In the genomic region with DNA sequence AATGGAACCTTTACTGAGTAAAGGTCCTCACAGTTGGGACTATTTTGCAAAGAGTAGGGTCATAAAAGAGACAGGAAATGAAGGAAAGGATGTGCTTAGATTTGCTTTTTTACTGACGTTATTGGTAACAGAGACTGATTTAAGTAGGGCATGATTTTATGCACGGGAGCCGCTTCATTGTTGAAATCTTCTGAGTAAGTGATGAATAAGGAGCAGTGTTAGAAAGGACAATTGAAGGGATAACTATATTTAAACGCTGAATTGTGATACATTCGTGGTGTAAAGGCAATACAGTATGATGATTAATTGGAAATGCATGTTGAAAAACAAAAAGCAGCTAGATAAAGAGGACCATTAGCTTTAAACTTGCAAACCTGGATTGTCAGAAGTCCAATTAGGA, we compare ENCODE assay signal across 24 cellular contexts.
A peak's percentile ranks its signal among the peaks of the same experiment; 100 is the strongest.
DNase-seq lines count a peak whose midpoint lies in the region; ATAC-seq, FAIRE-seq and TF ChIP-seq lines count a peak whose summit lies in the region.
"Had no signal": no experiment of that assay in that cellular context is flagged by ENCODE, and none has a peak within 500 bp of the region (broad histone marks: within the 10 kb centered on the region; RNA-seq: fewer than 3 reads in every experiment).

No MANE protein-coding gene starts in this region.

- H3K9me1 ChIP-seq in IMR-90 (ENCODE audit: insufficient read depth, low read length) = no peaks in the 10 kb centered on the region

- H3K4me2 ChIP-seq in IMR-90 (ENCODE audit: low read depth, low read length) (peak overlapping the region; percentile 16; the same call in 1 of the 2 replicates), osteoblast (ENCODE audit: insufficient read depth, low read length) (peak overlapping the region; percentile 42)
- H3K4me2 ChIP-seq: PC-9 had no signal

- no peak overlapping the region for H2AFZ ChIP-seq in IMR-90 (replicated peaks; ENCODE audit: low read length, poor library complexity)
- H2AFZ ChIP-seq in osteoblast (ENCODE audit: low read length) = peak overlapping the region; percentile 71
- H2AFZ ChIP-seq: PC-9 had no signal

- no peak overlapping the region for H2AK9ac ChIP-seq in IMR-90 (replicated peaks; ENCODE audit: low read depth, low read length, poor library complexity)

- no peaks in the 10 kb centered on the region; the same call in 1 of the 2 replicates for H3K4me1 ChIP-seq in IMR-90 (ENCODE audit: control insufficient read depth, insufficient read depth, low read length)
- peaks cover 12% of the 10 kb centered on the region for H3K4me1 ChIP-seq in osteoblast (ENCODE audit: insufficient read depth, low read length)
- no peaks in the 10 kb centered on the region for H3K4me1 ChIP-seq in sigmoid colon
- no peaks in the 10 kb centered on the region for H3K4me1 ChIP-seq in heart left ventricle
- H3K4me1 ChIP-seq: SJSA1 had no signal

- no peaks in the 10 kb centered on the region for H3K79me2 ChIP-seq in osteoblast (ENCODE audit: insufficient read depth, low read length)

- WGBS in IMR-90 (ENCODE audit: extremely low coverage in 2 of 2, insufficient read length in 1 of 2), 2 experiments = 22% methylated on average over 5 of the region's 5 CpGs; no CpG with 5 or more reads in 1 of the 2 experiments
- WGBS in sigmoid colon, 2 donors = 67 to 75% methylated on average over 5 of the region's 5 CpGs
- 52 to 66% (median 56%) methylated on average over 5 of the region's 5 CpGs for WGBS in heart left ventricle, 4 donors

- H3K4ac ChIP-seq in IMR-90 (ENCODE audit: low read depth, low read length) = peak overlapping the region; percentile 45; the same call in 1 of the 2 replicates

- no TSS peak for BruUV-seq in IMR-90 (replicated peaks; lab: Mats Ljungman, UMichigan)

- 0 out of 4 replicates have a peak overlapping the region, but pooled peaks of 1 of the 2 experiments have one; percentile 26 for H4K8ac ChIP-seq in IMR-90 (ENCODE audit: low read depth in 2 of 2, low read length in 2 of 2)

- no peak overlapping the region; the same call in 1 of the 2 replicates for H4K5ac ChIP-seq in IMR-90 (ENCODE audit: low read depth, low read length)

- dilution Hi-C loops in IMR-90 (cut with HindIII; ENCODE audit: low sequenced_read_pairs, unreplicated experiment) = no loop called here

- H3K9ac ChIP-seq in IMR-90 (ENCODE audit: low read depth, low read length) = no peak overlapping the region

- no peaks in the 10 kb centered on the region for H4K20me1 ChIP-seq in IMR-90 (ENCODE audit: insufficient read depth, low read length)
- no peaks in the 10 kb centered on the region for H4K20me1 ChIP-seq in osteoblast (ENCODE audit: insufficient read depth, low read length)

- H3K27me3 ChIP-seq in IMR-90 (ENCODE audit: control insufficient read depth, insufficient read depth, low read length) = no peaks in the 10 kb centered on the region
- H3K27me3 ChIP-seq in bronchial epithelial cell (ENCODE audit: control insufficient read depth, insufficient read depth, low read length) = no peaks in the 10 kb centered on the region
- H3K27me3 ChIP-seq in osteoblast (ENCODE audit: insufficient read depth, low read length) = no peaks in the 10 kb centered on the region
- H3K27me3 ChIP-seq in sigmoid colon = no peaks in the 10 kb centered on the region
- H3K27me3 ChIP-seq in heart left ventricle = no peaks in the 10 kb centered on the region
- H3K27me3 ChIP-seq: SJSA1 had no signal

- no peak overlapping the region for H4K91ac ChIP-seq in IMR-90 (ENCODE audit: insufficient read depth, low read depth, low read length)

- H3K9me3 ChIP-seq in IMR-90 (ENCODE audit: control insufficient read depth, insufficient read depth, low read length) = no peaks in the 10 kb centered on the region
- H3K9me3 ChIP-seq in osteoblast (ENCODE audit: low read depth, low read length) = no peaks in the 10 kb centered on the region
- no peaks in the 10 kb centered on the region for H3K9me3 ChIP-seq in sigmoid colon
- no peaks in the 10 kb centered on the region for H3K9me3 ChIP-seq in heart left ventricle
- H3K9me3 ChIP-seq: SJSA1 had no signal

- H3K23ac ChIP-seq in IMR-90 (ENCODE audit: low read depth, low read length) = peak overlapping the region; percentile 54; the same call in 1 of the 2 replicates

- intact Hi-C loops in IMR-90 (cut with micrococcal nuclease) = no loop called here
- intact Hi-C loops in sigmoid colon (cut with DNase I) = no loop called here
- intact Hi-C loops in heart left ventricle (cut with DNase I) = no loop called here

- no peak overlapping the region for H3K18ac ChIP-seq in IMR-90 (ENCODE audit: low read depth, low read length)

- DNase-seq in IMR-90 (peak; percentile 7), bronchial epithelial cell (ENCODE audit: low read depth) (peak; percentile 30), fibroblast of pulmonary artery (ENCODE audit: low read depth) (peak; percentile 9), osteoblast (ENCODE audit: insufficient read length, low spot score, missing footprints) (no peak), putamen (ENCODE audit: low spot score) (no peak), sigmoid colon (no peak), heart left ventricle (no peak)
- DNase-seq: Calu3; DMS79 treated with DMSO at 0.1 percent for 48 hours; GF-D8; KBM-7; MM.1S; NCI-H2029 treated with DMSO at 0.1 percent for 48 hours; NCI-H446 treated with DMSO at 0.1 percent for 48 hours; NCI-H526; NCI-H82; NK-92 treated with Interleukin-12 subunit alpha and Interleukin-12 subunit beta, amount 100 ng/mL, for 24 hours; PC-9; Right ventricle myocardium superior had no signal

- no peak overlapping the region; the same call in 1 of the 2 replicates for H2BK20ac ChIP-seq in IMR-90 (ENCODE audit: low read depth, low read length)

- no peak for TF ChIP-seq CTCF in IMR-90 (conservative IDR thresholded peaks at IDR 0.05; ENCODE audit: low read depth, low read length)
- no peak for TF ChIP-seq CTCF in bronchial epithelial cell (IDR thresholded peaks at IDR 0.05; ENCODE audit: insufficient read depth, low read length, severe bottlenecking)
- TF ChIP-seq CTCF in fibroblast of pulmonary artery (IDR thresholded peaks at IDR 0.05; ENCODE audit: low read length, missing control alignments) = no peak
- TF ChIP-seq CTCF in osteoblast (IDR thresholded peaks at IDR 0.05; ENCODE audit: extremely low read depth, low read depth, low read length) = no peak
- TF ChIP-seq CTCF in sigmoid colon (IDR thresholded peaks at IDR 0.05) = no peak
- no peak for TF ChIP-seq CTCF in heart left ventricle (IDR thresholded peaks at IDR 0.05)

- TF ChIP-seq EP300 in sigmoid colon (IDR thresholded peaks at IDR 0.05) = no peak

- no peaks in the 10 kb centered on the region for H3K36me3 ChIP-seq in IMR-90 (ENCODE audit: control insufficient read depth, insufficient read depth, low read length)
- no peaks in the 10 kb centered on the region for H3K36me3 ChIP-seq in bronchial epithelial cell (ENCODE audit: control insufficient read depth, insufficient read depth, low read length)
- H3K36me3 ChIP-seq in osteoblast (ENCODE audit: insufficient read depth, low read length) = no peaks in the 10 kb centered on the region
- no peaks in the 10 kb centered on the region for H3K36me3 ChIP-seq in sigmoid colon
- H3K36me3 ChIP-seq in heart left ventricle = no peaks in the 10 kb centered on the region
- H3K36me3 ChIP-seq: SJSA1 had no signal

- peak overlapping the region; percentile 73; the same call in 1 of the 2 replicates for H3K14ac ChIP-seq in IMR-90 (replicated peaks; ENCODE audit: low read depth, low read length)

- no peaks in the 10 kb centered on the region for H3K79me1 ChIP-seq in IMR-90 (ENCODE audit: low read depth in 1 of 2, low read length in 2 of 2)

- ATAC-seq in IMR-90 (ENCODE audit: low read depth) (no peak), heart left ventricle (no peak)

- no peak overlapping the region for H2BK15ac ChIP-seq in IMR-90 (ENCODE audit: low read depth, low read length)

- H2BK5ac ChIP-seq in IMR-90 (ENCODE audit: low read depth, low read length, poor library complexity, severe bottlenecking) = no peak overlapping the region

- POLR2A ChIA-PET in IMR-90 (lab: Charles Lee; ENCODE audit: unreplicated experiment) = no interaction called here

- in situ Hi-C loops in IMR-90 (cut with MboI; ENCODE audit: low sequenced_read_pairs) = no loop called here

- no peak for FAIRE-seq in bronchial epithelial cell (lab: Jason Lieb, UNC)
- FAIRE-seq: GM12891, H54, HTR-8/SVneo had no signal

- no peak overlapping the region for H3K56ac ChIP-seq in IMR-90 (ENCODE audit: extremely low read depth, insufficient read depth, low read length)

- 0 out of 2 replicates have a peak overlapping the region, but pooled peaks have one; percentile 39 for H2BK120ac ChIP-seq in IMR-90 (ENCODE audit: low read depth, low read length)

- H3K27ac ChIP-seq in IMR-90 (ENCODE audit: insufficient read depth, low read length) (no peak overlapping the region), osteoblast (ENCODE audit: low read depth, low read length) (peak overlapping the region; percentile 31), sigmoid colon (no peak overlapping the region), heart left ventricle (no peak overlapping the region)
- H3K27ac ChIP-seq: C4-2B, PC-9, SJSA1 had no signal

- TF ChIP-seq RAD21 in IMR-90 (IDR thresholded peaks at IDR 0.05; ENCODE audit: low read length) = no peak

- no peak overlapping the region for H2AK5ac ChIP-seq in IMR-90 (ENCODE audit: low read depth, low read length)

- no peak for TF ChIP-seq POLR2A in IMR-90 (IDR thresholded peaks at IDR 0.05; ENCODE audit: low read depth, low read length)
- no peak for TF ChIP-seq POLR2A in sigmoid colon (IDR thresholded peaks at IDR 0.05)
- no peak for TF ChIP-seq POLR2A in heart left ventricle (IDR thresholded peaks at IDR 0.05)

- H3K4me3 ChIP-seq in IMR-90 (ENCODE audit: insufficient read depth, low read depth, low read length) = no peak overlapping the region
- H3K4me3 ChIP-seq in bronchial epithelial cell (ENCODE audit: low read depth, low read length) = no peak overlapping the region
- no peak overlapping the region for H3K4me3 ChIP-seq in fibroblast of pulmonary artery (replicated peaks; ENCODE audit: low read depth, low read length)
- peak overlapping the region; percentile 2 for H3K4me3 ChIP-seq in osteoblast (ENCODE audit: insufficient read depth, low read length)
- H3K4me3 ChIP-seq in sigmoid colon = no peak overlapping the region
- H3K4me3 ChIP-seq in heart left ventricle = no peak overlapping the region
- H3K4me3 ChIP-seq: PC-9, SJSA1 had no signal

- CTCF ChIA-PET in IMR-90 (lab: Yijun Ruan, JAX) = no interaction called here

TF ChIP-seq in IMR-90, 13 proteins besides CTCF, POLR2A, EP300 and RAD21 (continues in another document):
- TF ChIP-seq CHD1 (IDR thresholded peaks at IDR 0.05; ENCODE audit: low read depth, low read length) (no peak), BHLHE40 (IDR thresholded peaks at IDR 0.05; ENCODE audit: low read depth, low read length) (no peak), MAFK (IDR thresholded peaks at IDR 0.05; ENCODE audit: low read depth, low read length) (no peak), RFX5 (IDR thresholded peaks at IDR 0.05; ENCODE audit: low read depth, low read length) (no peak), FOS (IDR thresholded peaks at IDR 0.05; ENCODE audit: low read depth, low read length) (no peak), NFE2L2 (IDR thresholded peaks at IDR 0.05; ENCODE audit: low read depth, low read length) (no peak), MXI1 (IDR thresholded peaks at IDR 0.05; ENCODE audit: borderline replicate concordance, low read depth, low read length) (no peak), CEBPB (IDR thresholded peaks at IDR 0.05; ENCODE audit: low read depth, low read length) (no peak)

Comparison
In these comparisons a context has a peak if more than half of its experiments do, and no peak if none do; other contexts are left out.
1. DNase-seq: peak in IMR-90 (single experiment), bronchial epithelial cell (single experiment) and fibroblast of pulmonary artery (single experiment); none in osteoblast (single experiment), putamen (single experiment), sigmoid colon (single experiment) and heart left ventricle (0 of 5).